ENCODE assay signal across 8 cellular contexts in the genomic region with DNA sequence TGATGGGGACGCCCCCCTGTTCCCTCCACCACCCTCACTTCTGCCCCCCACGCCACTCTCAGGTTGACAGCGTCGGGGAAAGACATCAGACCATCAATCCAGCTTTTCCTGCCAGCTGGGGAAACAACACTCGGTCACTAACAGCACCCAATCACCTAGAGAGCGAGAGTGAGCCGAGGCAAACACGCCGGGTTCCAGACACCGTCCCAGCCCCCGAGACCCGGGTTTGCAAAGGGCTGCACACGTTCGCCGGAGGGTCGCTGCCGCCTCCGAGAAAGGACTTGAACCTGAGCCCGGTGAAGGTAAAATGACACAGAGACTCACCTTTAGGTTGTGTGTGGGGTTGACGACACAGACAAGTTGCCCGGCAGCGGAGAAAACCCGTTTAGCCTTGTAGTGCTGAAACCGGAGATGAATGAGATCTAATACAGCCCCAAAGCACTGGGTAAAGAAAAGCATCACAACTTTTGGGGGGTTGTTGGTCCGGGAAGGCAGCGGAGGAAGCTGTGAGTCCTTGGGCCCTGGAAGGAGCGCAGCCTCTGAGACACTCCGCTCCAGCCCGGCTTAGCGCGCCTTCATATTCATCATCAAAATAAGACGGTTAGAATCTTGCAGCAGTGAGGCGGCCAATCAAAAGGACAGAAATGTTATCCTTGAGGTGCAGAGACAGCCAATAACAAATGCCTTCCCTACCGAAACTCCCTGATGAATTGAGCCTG. TPM values are rescaled to one million over a fixed set of nuclear protein-coding genes. Genes with fewer than 3 reads are reported as not detected.
DNase-seq lines count a peak whose midpoint lies in the region; ATAC-seq and TF ChIP-seq lines count a peak whose summit lies in the region.

Gene SIAH3 (minus strand): TSS at position 583 of the 719 bp plus-strand sequence. CDS start 124 bp downstream, at position 459.

- peaks cover 0 to 11% (median 6%) of the 10 kb centered on the region in 4 donors for H3K9me3 ChIP-seq in esophagus muscularis mucosa

- TF ChIP-seq CTCF in esophagus muscularis mucosa (IDR thresholded peaks at IDR 0.05) = no peak

- H3K9me3 Mint-ChIP-seq in activated CD4-positive, alpha-beta T cell treated with anti-CD3 and anti-CD28 coated beads, Interleukin-2, amount 10 ng/mL, durations not matched to agents 7 days and 5 days = peaks cover 12% of the 10 kb centered on the region

- POLR2A ChIA-PET in activated CD4-positive, alpha-beta T cell treated with anti-CD3 and anti-CD28 coated beads, Interleukin-2, amount 10 ng/mL, durations not matched to agents 7 days and 5 days (lab: Charles Lee) = no interaction called here

- peak within 1 kb of the TSS; percentile 31 for H3K27ac Mint-ChIP-seq in activated CD4-positive, alpha-beta T cell treated with anti-CD3 and anti-CD28 coated beads, Interleukin-2, amount 10 ng/mL, durations not matched to agents 7 days and 5 days

- peaks cover 52% of the 10 kb centered on the region for H3K4me1 Mint-ChIP-seq in activated CD4-positive, alpha-beta T cell treated with anti-CD3 and anti-CD28 coated beads, Interleukin-2, amount 10 ng/mL, durations not matched to agents 7 days and 5 days

- peak within 1 kb of the TSS; percentile 71 for H3K4me3 Mint-ChIP-seq in activated CD4-positive, alpha-beta T cell treated with anti-CD3 and anti-CD28 coated beads, Interleukin-2, amount 10 ng/mL, durations not matched to agents 7 days and 5 days

- H3K36me3 ChIP-seq in esophagus muscularis mucosa = no peaks in the 10 kb centered on the region

- H3K4me1 ChIP-seq in esophagus muscularis mucosa = peaks cover 6 to 19% (median 19%) of the 10 kb centered on the region in 4 donors

- H3K27me3 Mint-ChIP-seq in activated CD4-positive, alpha-beta T cell treated with anti-CD3 and anti-CD28 coated beads, Interleukin-2, amount 10 ng/mL, durations not matched to agents 7 days and 5 days = peaks cover 46% of the 10 kb centered on the region

- peaks cover 1% of the 10 kb centered on the region for H3K36me3 Mint-ChIP-seq in activated CD4-positive, alpha-beta T cell treated with anti-CD3 and anti-CD28 coated beads, Interleukin-2, amount 10 ng/mL, durations not matched to agents 7 days and 5 days (ENCODE audit: low read depth)

- CTCF ChIA-PET in activated CD4-positive, alpha-beta T cell treated with anti-CD3 and anti-CD28 coated beads, Interleukin-2, amount 10 ng/mL, durations not matched to agents 7 days and 5 days (lab: Charles Lee) = interaction anchor here (0.6 to 1.7 kb wide), 2 partner anchors 18 to 278 kb away, joined by 3 to 4 read pairs; no protein-coding TSS in a partner anchor

- intact Hi-C loops in esophagus muscularis mucosa (cut with DNase I) = no loop called here

- H3K4me3 ChIP-seq in esophagus muscularis mucosa = peak within 1 kb of the TSS; percentile 32 to 49 (median 42)

- no peak within 1 kb of the TSS for H3K27ac ChIP-seq in esophagus muscularis mucosa (replicated peaks in 1 of 4)

- ATAC-seq in GM21381 (IDR thresholded peaks at IDR 0.05; ENCODE audit: unreplicated experiment) = no peak

- 5% methylated on average over 17 of the region's 34 CpGs for WGBS in esophagus muscularis mucosa

- TF ChIP-seq EP300 in esophagus muscularis mucosa (IDR thresholded peaks at IDR 0.05) = no peak

- peak; percentile 30 for DNase-seq in ELF-1 (ENCODE audit: low read depth, low spot score)
- DNase-seq in activated CD4-positive, alpha-beta T cell treated with anti-CD3 and anti-CD28 coated beads, Interleukin-2, amount 10 ng/mL, durations not matched to agents 7 days and 5 days = peak; percentile 21
- no peak for DNase-seq in esophagus muscularis mucosa (ENCODE audit: extremely low spot score)
- peak in 32 of 56 donors; percentile 11 to 75 (median 44) for DNase-seq in nucleus accumbens (lab: John Stamatoyannopoulos, UW)
- no peak for DNase-seq in SHP77 treated with DMSO at 0.1 percent for 48 hours (lab: John Stamatoyannopoulos, UW)
- no peak for DNase-seq in NCI-H1694 (lab: John Stamatoyannopoulos, UW)
- DNase-seq in HuH-7 (ENCODE audit: low spot score) = no peak

- TF ChIP-seq POLR2A in esophagus muscularis mucosa (IDR thresholded peaks at IDR 0.05; ENCODE audit: low read depth) = no peak

- peaks cover 0 to 74% (median 21%) of the 10 kb centered on the region in 4 donors for H3K27me3 ChIP-seq in esophagus muscularis mucosa

RNA-seq across cellular contexts. Expression of gene SIAH3, which starts in this region (rescaled TPM):
- total RNA-seq in activated CD4-positive, alpha-beta T cell treated with anti-CD3 and anti-CD28 coated beads, Interleukin-2, amount 10 ng/mL, durations not matched to agents 7 days and 5 days = under 1 TPM; 0.08 to 0.12 TPM
- total RNA-seq in esophagus muscularis mucosa = not detected

Comparison
In these comparisons a context has a peak if more than half of its experiments do, and no peak if none do; other contexts are left out.
1. Peak in DNase-seq in activated CD4-positive, alpha-beta T cell treated with anti-CD3 and anti-CD28 coated beads, Interleukin-2, amount 10 ng/mL, durations not matched to agents 7 days and 5 days; RNA of the gene not detected or under 1 TPM.
2. DNase-seq: peak in ELF-1 (single experiment) and nucleus accumbens (32 of 56); none in esophagus muscularis mucosa (single experiment), SHP77 treated with DMSO at 0.1 percent for 48 hours (single experiment), NCI-H1694 (single experiment) and HuH-7 (single experiment).